ENCODE assay signal across 18 cellular contexts in genomic region chr14:103923863-103924262, GRCh38. TPM values are rescaled to one million over a fixed set of nuclear protein-coding genes. Genes with fewer than 3 reads are reported as not detected.
A peak's percentile ranks its signal among the peaks of the same experiment; 100 is the strongest.
DNase-seq lines count a peak whose midpoint lies in the region; TF ChIP-seq lines count a peak whose summit lies in the region.
"Had no signal": no experiment of that assay in that cellular context is flagged by ENCODE, and none has a peak within 500 bp of the region (broad histone marks: within the 10 kb centered on the region; RNA-seq: fewer than 3 reads in every experiment).

No MANE protein-coding gene starts in this region.

- H3K27ac ChIP-seq in left ventricle myocardium inferior (replicated peaks), result peak overlapping the region; percentile 71
- H3K27ac ChIP-seq: WERI-Rb-1 had no signal

- H3K27me3 ChIP-seq in left ventricle myocardium inferior (ENCODE audit: low read depth), result peaks cover 16% of the 10 kb centered on the region

- H3K36me3 ChIP-seq in left ventricle myocardium inferior, result no peaks in the 10 kb centered on the region
- H3K36me3 ChIP-seq: WERI-Rb-1 had no signal

- intact Hi-C loops in left ventricle myocardium inferior (cut with micrococcal nuclease), result no loop called here

- no peak for TF ChIP-seq CTCF in left ventricle myocardium inferior (IDR thresholded peaks at IDR 0.05; ENCODE audit: borderline replicate concordance)

- no peak overlapping the region for H3K4me3 ChIP-seq in left ventricle myocardium inferior

- peak; percentile 30 to 61 for DNase-seq in NCI-H2081 (lab: John Stamatoyannopoulos, UW)
- DNase-seq in NCI-H2081 treated with DMSO at 0.1 percent for 48 hours (lab: John Stamatoyannopoulos, UW), result no peak
- peak; percentile 19 for DNase-seq in SK-N-DZ (ENCODE audit: low spot score)
- DNase-seq in left ventricle myocardium inferior, result peak; percentile 52
- peak; percentile 39 for DNase-seq in ureter (ENCODE audit: low spot score)
- DNase-seq in Kasumi-1 (lab: John Stamatoyannopoulos, UW), result no peak
- DNase-seq in MV-4-11 (lab: John Stamatoyannopoulos, UW), result no peak
- DNase-seq in NCI-H1092 treated with DMSO at 0.1 percent for 48 hours (lab: John Stamatoyannopoulos, UW), result no peak
- DNase-seq: 8988T; activated CD8-positive, alpha-beta T cell treated with anti-CD3 and anti-CD28 coated beads, Interleukin-2, amount 10 ng/mL, durations not matched to agents 7 days and 5 days; amygdala; CD8-positive, alpha-beta memory T cell; stimulated activated CD4-positive, alpha-beta T cell treated with anti-CD3 and anti-CD28 coated beads, Interleukin-12 subunit alpha, Interleukin-12 subunit beta, amount 100 ng/mL, for 4 hours; WERI-Rb-1 had no signal

- H3K4me1 ChIP-seq in left ventricle myocardium inferior, result peaks cover 32% of the 10 kb centered on the region

- H3K9me3 ChIP-seq in left ventricle myocardium inferior (replicated peaks), result no peaks in the 10 kb centered on the region

RNA-seq across cellular contexts. Expression of gene TDRD9, which starts 4.4 kb away (rescaled TPM):
- not detected in 2 replicates for polyA plus RNA-seq in SK-N-DZ (2014; cell fraction: cytosol; rRNA removed)
- not detected in 2 replicates for polyA plus RNA-seq in SK-N-DZ (2014; cell fraction: nucleus; rRNA removed)
- total RNA-seq in left ventricle myocardium inferior (4.8 TPM), ureter (2.8 TPM)
- total RNA-seq: M059J had no signal

RNA-seq across cellular contexts. Expression of gene RD3L, which starts 18.5 kb away (rescaled TPM):
- not detected in 2 replicates for polyA plus RNA-seq in SK-N-DZ (2014; cell fraction: cytosol; rRNA removed)
- not detected in 2 replicates for polyA plus RNA-seq in SK-N-DZ (2014; cell fraction: nucleus; rRNA removed)
- total RNA-seq in left ventricle myocardium inferior (30.7 TPM), ureter (not detected)
- total RNA-seq: activated CD8-positive, alpha-beta T cell treated with anti-CD3 and anti-CD28 coated beads, Interleukin-2, amount 10 ng/mL, durations not matched to agents 7 days and 5 days; CD8-positive, alpha-beta memory T cell; cerebellum; glomerular endothelial cell; M059J; subcutaneous adipose tissue had no signal
- polyA plus RNA-seq: CD8-positive, alpha-beta memory T cell had no signal

Comparison
In these comparisons a context has a peak if more than half of its experiments do, and no peak if none do; other contexts are left out.
1. DNase-seq: peak in NCI-H2081 (2 of 2), SK-N-DZ (single experiment), left ventricle myocardium inferior (single experiment) and ureter (single experiment); none in NCI-H2081 treated with DMSO at 0.1 percent for 48 hours (single experiment), Kasumi-1 (0 of 2), MV-4-11 (single experiment) and NCI-H1092 treated with DMSO at 0.1 percent for 48 hours (single experiment).
2. RNA of gene RD3L, which starts 18.5 kb away (total RNA-seq): 30.7 TPM in left ventricle myocardium inferior (single experiment); not detected in ureter (single experiment); every median in the first group is over 10 times any median in the second.